Comparison of ENCODE assay signal across 11 cellular contexts in genomic region chr16:81971853-81972252, GRCh38. TPM values are rescaled to one million over a fixed set of nuclear protein-coding genes. Genes with fewer than 3 reads are reported as not detected.
"Had no signal": no experiment of that assay in that cellular context is flagged by ENCODE, and none has a peak within 500 bp of the region (broad histone marks: within the 10 kb centered on the region; RNA-seq: fewer than 3 reads in every experiment).

No MANE protein-coding gene starts in this region.

- DNase-seq: GM23248, GOT3, H7, H9, HCEC 1CT, HFFc6 had no signal

- ATAC-seq: GM23338 had no signal

- FAIRE-seq: H1, H54 had no signal

- H3K27ac ChIP-seq: GM23248 had no signal

- H3K36me3 ChIP-seq: HAP-1 had no signal

- H3K4me1 ChIP-seq: HAP-1 had no signal

- H3K9ac ChIP-seq: GM23248 had no signal

- H3K4me3 ChIP-seq: GM23248, GM23338, HAP-1 had no signal

- H2AFZ ChIP-seq: GM23248, GM23338 had no signal

- H3K9me3 ChIP-seq: HAP-1 had no signal

- H3K4me2 ChIP-seq: GM23338 had no signal

RNA-seq across cellular contexts. Expression of gene SDR42E1, which starts 39.4 kb away (rescaled TPM):
- total RNA-seq: GM23248, H1, H4, H9, HFFc6 had no signal
- polyA plus RNA-seq: GM23248, GM23338 had no signal
